ENCODE assay signal across 30 cellular contexts in genomic region chr22:45807156-45807915, GRCh38.
A peak's percentile ranks its signal among the peaks of the same experiment; 100 is the strongest.
DNase-seq lines count a peak whose midpoint lies in the region; TF ChIP-seq lines count a peak whose summit lies in the region.
"Had no signal": no experiment of that assay in that cellular context is flagged by ENCODE, and none has a peak within 500 bp of the region (broad histone marks: within the 10 kb centered on the region; RNA-seq: fewer than 3 reads in every experiment).

No MANE protein-coding gene starts in this region.

- no TSS peak for BruUV-seq in MCF 10A (replicated peaks; lab: Mats Ljungman, UMichigan)
- BruUV-seq in mammary epithelial cell (replicated peaks; lab: Mats Ljungman, UMichigan) = no TSS peak

- CTCF ChIA-PET in MCF 10A (lab: Yijun Ruan, JAX) (interaction anchor here (1.6 kb wide), 1 partner anchor 75 kb away, joined by 3 read pairs; no protein-coding TSS in a partner anchor), mammary epithelial cell (lab: Charles Lee; ENCODE audit: low non-redundant PET) (interaction anchor here (0.5 kb wide), 1 partner anchor 163 kb away, joined by 3 read pairs; no protein-coding TSS in a partner anchor)

- no peaks in the 10 kb centered on the region for H3K27me3 Mint-ChIP-seq in MCF 10A (ENCODE audit: insufficient read depth, unreplicated experiment)
- no peaks in the 10 kb centered on the region for H3K27me3 Mint-ChIP-seq in activated naive CD8-positive, alpha-beta T cell treated with anti-CD3 and anti-CD28 coated beads for 36 hours
- H3K27me3 Mint-ChIP-seq: activated B cell treated with CpG ODN at 0.5 μM for 24 hours; activated CD4-positive, alpha-beta T cell treated with anti-CD3 and anti-CD28 coated beads, Interleukin-2, amount 10 ng/mL, durations not matched to agents 7 days and 5 days; activated naive CD8-positive, alpha-beta T cell had no signal

- peak overlapping the region; percentile 41 for H3K27ac Mint-ChIP-seq in MCF 10A (ENCODE audit: low read depth, unreplicated experiment)
- H3K27ac Mint-ChIP-seq in activated naive CD8-positive, alpha-beta T cell treated with anti-CD3 and anti-CD28 coated beads for 36 hours = no peak overlapping the region
- H3K27ac Mint-ChIP-seq: activated B cell treated with CpG ODN at 0.5 μM for 24 hours; activated CD4-positive, alpha-beta T cell treated with anti-CD3 and anti-CD28 coated beads, Interleukin-2, amount 10 ng/mL, durations not matched to agents 7 days and 5 days; activated naive CD8-positive, alpha-beta T cell; endodermal cell; natural killer cell had no signal

- no peak overlapping the region for H3K4me2 ChIP-seq in mammary epithelial cell (ENCODE audit: insufficient read depth, low read depth, low read length)

- no peaks in the 10 kb centered on the region for H3K9me3 ChIP-seq in mammary epithelial cell (replicated peaks; ENCODE audit: insufficient read depth, low read length)
- H3K9me3 ChIP-seq: heart right ventricle, lower lobe of right lung, mucosa of descending colon, transverse colon had no signal

- TF ChIP-seq CTCF in MCF 10A (IDR thresholded peaks at IDR 0.05; ENCODE audit: unreplicated experiment) (no peak), mammary epithelial cell (conservative IDR thresholded peaks at IDR 0.05 in 1 of 2, IDR thresholded peaks at IDR 0.05 in 1 of 2; ENCODE audit: extremely low read depth in 1 of 2, insufficient read depth in 1 of 2, low read depth in 1 of 2, low read length in 2 of 2) (no peak), astrocyte of the spinal cord (IDR thresholded peaks at IDR 0.05; ENCODE audit: low read depth, low read length) (no peak)

- H3K79me2 ChIP-seq in mammary epithelial cell (ENCODE audit: insufficient read depth, low read length) = peaks cover 15% of the 10 kb centered on the region

- H3K4me1 ChIP-seq in mammary epithelial cell (ENCODE audit: insufficient read depth, low read length) = peaks cover 13% of the 10 kb centered on the region
- H3K4me1 ChIP-seq: lower lobe of right lung had no signal

- H3K36me3 Mint-ChIP-seq in MCF 10A (ENCODE audit: insufficient read depth, unreplicated experiment) = peaks cover 38% of the 10 kb centered on the region
- H3K36me3 Mint-ChIP-seq in activated naive CD8-positive, alpha-beta T cell treated with anti-CD3 and anti-CD28 coated beads for 36 hours = peaks cover 33% of the 10 kb centered on the region
- H3K36me3 Mint-ChIP-seq: natural killer cell had no signal

- WGBS in mammary epithelial cell (ENCODE audit: low coverage, missing lambda C conversion rate) = 91% methylated on average over 9 of the region's 10 CpGs

- H3K4me3 ChIP-seq in mammary epithelial cell (replicated peaks in 1 of 3; ENCODE audit: insufficient read depth in 1 of 3, low read depth in 2 of 3, low read length in 3 of 3) (no peak overlapping the region), astrocyte of the spinal cord (ENCODE audit: low read depth, low read length) (no peak overlapping the region)
- H3K4me3 ChIP-seq: heart right ventricle, lower lobe of right lung, mucosa of descending colon, transverse colon had no signal

- H3K9me3 Mint-ChIP-seq in MCF 10A (ENCODE audit: unreplicated experiment) = no peaks in the 10 kb centered on the region
- no peaks in the 10 kb centered on the region for H3K9me3 Mint-ChIP-seq in activated naive CD8-positive, alpha-beta T cell treated with anti-CD3 and anti-CD28 coated beads for 36 hours
- H3K9me3 Mint-ChIP-seq: activated B cell treated with CpG ODN at 0.5 μM for 24 hours; activated CD4-positive, alpha-beta T cell treated with anti-CD3 and anti-CD28 coated beads, Interleukin-2, amount 10 ng/mL, durations not matched to agents 7 days and 5 days; endodermal cell; natural killer cell had no signal

- H4K20me1 ChIP-seq in mammary epithelial cell (ENCODE audit: insufficient read depth, low read length) = no peaks in the 10 kb centered on the region

- H3K27ac ChIP-seq in mammary epithelial cell (ENCODE audit: insufficient read depth, low read depth, low read length) = no peak overlapping the region
- H3K27ac ChIP-seq: 22Rv1, heart right ventricle, lower lobe of right lung, transverse colon had no signal

- DNase-seq in MCF 10A (ENCODE audit: unreplicated experiment) = no peak
- DNase-seq in mammary epithelial cell = no peak
- DNase-seq in astrocyte of the spinal cord (ENCODE audit: low read depth, low spot score) = peak; percentile 20
- DNase-seq in hepatic stellate cell (ENCODE audit: low spot score) = peak; percentile 32
- DNase-seq in medulla oblongata (ENCODE audit: extremely low spot score) = no peak
- no peak for DNase-seq in activated naive CD8-positive, alpha-beta T cell treated with anti-CD3 and anti-CD28 coated beads for 36 hours
- DNase-seq in DMS114 treated with DMSO at 0.1 percent for 48 hours (lab: John Stamatoyannopoulos, UW; ENCODE audit: unreplicated experiment) = no peak
- DNase-seq in stimulated activated CD8-positive, alpha-beta memory T cell treated with anti-CD3 and anti-CD28 coated beads, Interleukin-4, amount 100 ng/mL, for 48 hours = no peak
- DNase-seq: activated B cell treated with CpG ODN at 0.5 μM for 24 hours; activated CD4-positive, alpha-beta T cell treated with anti-CD3 and anti-CD28 coated beads, Interleukin-2, amount 10 ng/mL, durations not matched to agents 7 days and 5 days; activated effector memory CD4-positive, alpha-beta T cell treated with Interleukin-2 at 50 U/mL for 16 hours; activated T-cell treated with anti-CD3 and anti-CD28 coated beads, Interleukin-2, amount 50 U/mL, for 1 hour; anterior cingulate cortex; C1 segment of cervical spinal cord; caudate nucleus; COR-L47; cortex of kidney; endodermal cell; foreskin melanocyte; GF-D8; H7; heart right ventricle; lower lobe of right lung; mucosa of descending colon; natural killer cell; NCI-H146; stimulated activated CD4-positive, alpha-beta T cell treated with anti-CD3 and anti-CD28 coated beads, Interleukin-4, amount 100 ng/mL, for 1 hour; transverse colon had no signal

- no peak overlapping the region for H3K4me3 Mint-ChIP-seq in MCF 10A (ENCODE audit: unreplicated experiment)
- no peak overlapping the region for H3K4me3 Mint-ChIP-seq in activated naive CD8-positive, alpha-beta T cell treated with anti-CD3 and anti-CD28 coated beads for 36 hours
- H3K4me3 Mint-ChIP-seq: activated B cell treated with CpG ODN at 0.5 μM for 24 hours; activated CD4-positive, alpha-beta T cell treated with anti-CD3 and anti-CD28 coated beads, Interleukin-2, amount 10 ng/mL, durations not matched to agents 7 days and 5 days; activated naive CD8-positive, alpha-beta T cell; endodermal cell; natural killer cell had no signal

- no peaks in the 10 kb centered on the region for H3K27me3 ChIP-seq in mammary epithelial cell (ENCODE audit: insufficient read depth, low read length)
- H3K27me3 ChIP-seq: heart right ventricle, transverse colon had no signal

- peaks cover 3% of the 10 kb centered on the region for H3K36me3 ChIP-seq in mammary epithelial cell (ENCODE audit: insufficient read depth, low read length)
- H3K36me3 ChIP-seq: transverse colon had no signal

- no peak overlapping the region for H2AFZ ChIP-seq in mammary epithelial cell (ENCODE audit: low read depth, low read length)

- in situ Hi-C loops in mammary epithelial cell (cut with MboI; ENCODE audit: low sequenced_read_pairs in 2 of 2) (no loop called here), astrocyte of the spinal cord (cut with HindIII; ENCODE audit: low sequenced_read_pairs) (no loop called here)

- dilution Hi-C loops in mammary epithelial cell (cut with HindIII; ENCODE audit: low sequenced_read_pairs) = no loop called here

- H3K9ac ChIP-seq in mammary epithelial cell (ENCODE audit: insufficient read depth, low read length) = no peak overlapping the region

- H3K4me1 Mint-ChIP-seq in MCF 10A (ENCODE audit: insufficient read depth, unreplicated experiment) = peaks cover 32% of the 10 kb centered on the region
- no peaks in the 10 kb centered on the region for H3K4me1 Mint-ChIP-seq in activated naive CD8-positive, alpha-beta T cell treated with anti-CD3 and anti-CD28 coated beads for 36 hours
- H3K4me1 Mint-ChIP-seq: activated B cell treated with CpG ODN at 0.5 μM for 24 hours had no signal

- intact Hi-C loops in MCF 10A (cut with micrococcal nuclease) = no loop called here
- intact Hi-C loops in mammary epithelial cell (cut with micrococcal nuclease) = no loop called here

- POLR2A ChIA-PET in MCF 10A (lab: Yijun Ruan, JAX) = no interaction called here

Comparison
In these comparisons a context has a peak if more than half of its experiments do, and no peak if none do; other contexts are left out.
1. DNase-seq: peak in astrocyte of the spinal cord (single experiment) and hepatic stellate cell (single experiment); none in MCF 10A (single experiment), mammary epithelial cell (single experiment), medulla oblongata (single experiment), activated naive CD8-positive, alpha-beta T cell treated with anti-CD3 and anti-CD28 coated beads for 36 hours (single experiment), DMS114 treated with DMSO at 0.1 percent for 48 hours (single experiment) and stimulated activated CD8-positive, alpha-beta memory T cell treated with anti-CD3 and anti-CD28 coated beads, Interleukin-4, amount 100 ng/mL, for 48 hours (single experiment).